In genomic region chr15:29550834-29551465, GRCh38 we compare ENCODE assay signal across 28 cellular contexts.
"Had no signal": no experiment of that assay in that cellular context is flagged by ENCODE, and none has a peak within 500 bp of the region (broad histone marks: within the 10 kb centered on the region; RNA-seq: fewer than 3 reads in every experiment).

No MANE protein-coding gene starts in this region.

- H3K27ac Mint-ChIP-seq: activated naive CD8-positive, alpha-beta T cell; activated T-helper 2 cell treated with anti-CD3 and anti-CD28 coated beads, Interferon-gamma antibody, Interleukin-2, Interleukin-4, amounts not matched to agents 10 μg/mL and 5 μg/mL and 100 μg/mL, durations not matched to agents 14 hours and 24 hours and 36 hours; immature natural killer cell; natural killer cell; stimulated activated effector memory CD8-positive, alpha-beta T cell treated with anti-CD3 and anti-CD28 coated beads, Interleukin-12 subunit alpha, Interleukin-12 subunit beta, amount 100 ng/mL, for 72 hours; stimulated activated naive CD8-positive, alpha-beta T cell treated with anti-CD3 and anti-CD28 coated beads, Interleukin-15, amount 100 ng/mL, for 72 hours had no signal

- H3K36me3 ChIP-seq: adrenal gland, breast epithelium, ovary, tibial artery had no signal

- H3K4me1 ChIP-seq: adrenal gland, breast epithelium, foreskin keratinocyte, psoas muscle, tibial artery had no signal

- H3K27me3 ChIP-seq: adrenal gland, breast epithelium, foreskin keratinocyte, ovary, tibial artery had no signal

- H3K9me3 ChIP-seq: adrenal gland, ovary, tibial artery had no signal

- ATAC-seq: activated T-cell treated with anti-CD3 and anti-CD28 coated beads, Interleukin-2, amount 50 U/mL, for 4 hours; foreskin keratinocyte; left ventricle myocardium superior; natural killer cell; psoas muscle; right cardiac atrium; stimulated activated effector memory CD8-positive, alpha-beta T cell treated with anti-CD3 and anti-CD28 coated beads, Interleukin-12 subunit alpha, Interleukin-12 subunit beta, amount 100 ng/mL, for 72 hours; stimulated activated naive CD8-positive, alpha-beta T cell treated with anti-CD3 and anti-CD28 coated beads, Interleukin-15, amount 100 ng/mL, for 72 hours had no signal

- H3K4me3 ChIP-seq: adrenal gland, breast epithelium, ovary, psoas muscle, tibial artery had no signal

- H3K4me3 Mint-ChIP-seq: activated naive CD8-positive, alpha-beta T cell; activated T-cell treated with anti-CD3 and anti-CD28 coated beads, Interleukin-2, amount 50 U/mL, for 4 hours; central memory CD8-positive, alpha-beta T cell; immature natural killer cell; natural killer cell; stimulated activated effector memory CD8-positive, alpha-beta T cell treated with anti-CD3 and anti-CD28 coated beads, Interleukin-12 subunit alpha, Interleukin-12 subunit beta, amount 100 ng/mL, for 72 hours; stimulated activated naive CD8-positive, alpha-beta T cell treated with anti-CD3 and anti-CD28 coated beads, Interleukin-15, amount 100 ng/mL, for 72 hours had no signal

- H3K36me3 Mint-ChIP-seq: stimulated activated effector memory CD8-positive, alpha-beta T cell treated with anti-CD3 and anti-CD28 coated beads, Interleukin-12 subunit alpha, Interleukin-12 subunit beta, amount 100 ng/mL, for 72 hours had no signal

- H3K4me1 Mint-ChIP-seq: central memory CD8-positive, alpha-beta T cell; immature natural killer cell; natural killer cell; stimulated activated effector memory CD8-positive, alpha-beta T cell treated with anti-CD3 and anti-CD28 coated beads, Interleukin-12 subunit alpha, Interleukin-12 subunit beta, amount 100 ng/mL, for 72 hours; stimulated activated naive CD8-positive, alpha-beta T cell treated with anti-CD3 and anti-CD28 coated beads, Interleukin-15, amount 100 ng/mL, for 72 hours had no signal

- DNase-seq: activated CD4-positive, alpha-beta T cell treated with anti-CD3 and anti-CD28 coated beads, Interleukin-2, amount 50 U/mL, for 4 hours; activated CD8-positive, alpha-beta memory T cell treated with anti-CD3 and anti-CD28 coated beads for 24 hours; activated CD8-positive, alpha-beta memory T cell treated with anti-CD3 and anti-CD28 coated beads, Interleukin-2, amount 50 U/mL, for 48 hours; activated naive CD4-positive, alpha-beta T cell; activated T-cell treated with anti-CD3 and anti-CD28 coated beads, Interleukin-2, amount 50 U/mL, for 4 hours; cortex of kidney; foreskin keratinocyte; immature natural killer cell; kidney glomerular epithelial cell; left ventricle myocardium superior; midbrain; natural killer cell; ovary; psoas muscle; right cardiac atrium; small intestine; stimulated activated CD4-positive, alpha-beta T cell treated with anti-CD3 and anti-CD28 coated beads, Interleukin-2, amount 100 ng/mL, for 24 hours; stimulated activated naive CD8-positive, alpha-beta T cell treated with anti-CD3 and anti-CD28 coated beads, Interleukin-15, amount 100 ng/mL, for 72 hours; T-helper 1 cell; tibial artery had no signal

- FAIRE-seq: astrocyte, small intestine, TTC549 had no signal

- H3K27ac ChIP-seq: adrenal gland, breast epithelium, foreskin keratinocyte, ovary, psoas muscle, tibial artery had no signal

- H3K9me3 Mint-ChIP-seq: natural killer cell had no signal
